8 cellular contexts compared by ENCODE assay signal in the genomic region with DNA sequence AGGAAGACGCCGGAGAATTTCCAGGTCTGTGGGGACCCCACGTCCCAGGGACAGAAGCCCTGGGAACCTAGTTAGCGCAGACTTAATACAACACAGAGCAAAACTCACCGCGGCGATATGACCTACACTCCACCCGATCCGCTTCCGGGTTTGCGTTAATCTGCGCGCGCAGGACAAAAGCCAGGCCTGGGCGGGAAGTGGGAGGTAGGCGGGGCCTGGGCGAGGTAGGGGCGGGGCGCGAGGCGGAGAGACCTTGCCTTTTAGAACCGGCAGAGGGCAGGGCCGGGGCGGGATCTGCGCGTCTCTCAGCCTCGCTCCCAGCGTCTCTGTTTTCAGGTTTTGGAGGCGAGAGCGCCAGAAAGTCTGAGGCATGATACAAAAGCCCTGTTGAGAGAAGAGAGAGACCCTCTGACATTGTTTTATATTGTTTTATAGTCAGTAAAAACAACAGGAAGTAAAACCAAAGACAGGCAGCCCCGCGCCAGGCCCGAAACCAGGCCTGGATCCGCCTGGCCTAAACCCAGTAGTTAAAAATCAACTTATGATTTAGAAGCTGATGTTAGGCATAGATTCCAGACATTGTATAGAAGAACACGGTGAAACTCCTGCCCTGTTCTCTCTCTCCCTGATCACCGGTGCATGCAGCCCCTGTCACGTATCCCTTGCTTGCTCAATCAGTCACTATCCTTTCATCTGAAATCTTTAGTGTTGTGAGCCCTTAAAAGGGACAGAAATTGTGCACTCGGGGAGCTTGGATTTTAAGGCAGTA. TPM values are rescaled to one million over a fixed set of nuclear protein-coding genes. Genes with fewer than 3 reads are reported as not detected.
DNase-seq lines count a peak whose midpoint lies in the region; ATAC-seq lines count a peak whose summit lies in the region.

A gene (minus strand): TSS at position 152 of the 769 bp plus-strand sequence. CDS start 19,150 bp downstream, outside the sequence.

- peak; percentile 93 for ATAC-seq in GM19467 (IDR thresholded peaks at IDR 0.05; ENCODE audit: unreplicated experiment)

- CTCF ChIA-PET in activated CD8-positive, alpha-beta memory T cell treated with anti-CD3 and anti-CD28 coated beads for 36 hours (lab: Charles Lee), result no interaction called here

- POLR2A ChIA-PET in activated CD8-positive, alpha-beta memory T cell treated with anti-CD3 and anti-CD28 coated beads for 36 hours (lab: Charles Lee), result no interaction called here

- DNase-seq in CMK (ENCODE audit: low read depth) (peak; percentile 92), HT-29 (ENCODE audit: low spot score) (peak; percentile 96), medulla oblongata (ENCODE audit: extremely low spot score) (peak; percentile 97)
- peak; percentile 83 for DNase-seq in NK-92 treated with Interleukin-12 subunit alpha and Interleukin-12 subunit beta, amount 100 ng/mL, for 24 hours (lab: John Stamatoyannopoulos, UW)
- peak; percentile 99 for DNase-seq in effector CD8-positive, alpha-beta T cell (lab: John Stamatoyannopoulos, UW)
- peak; percentile 100 for DNase-seq in stimulated activated CD8-positive, alpha-beta memory T cell treated with anti-CD3 and anti-CD28 coated beads, Interleukin-12 subunit alpha, Interleukin-12 subunit beta, amount 100 ng/mL, for 1 hour (ENCODE audit: low read depth)

RNA-seq across cellular contexts. Expression of the gene that starts here (rescaled TPM):
- 1.3 and 3.3 TPM in 2 replicates for total RNA-seq in HT-29 (2014; rRNA removed; shearing (Covaris generic))
- 10 to 100 TPM; 20.0 to 20.8 TPM for total RNA-seq in activated CD8-positive, alpha-beta memory T cell treated with anti-CD3 and anti-CD28 coated beads for 36 hours

Comparison
In these comparisons a context has a peak if more than half of its experiments do, and no peak if none do; other contexts are left out.
1. Peak in every context shown above with its lines: DNase-seq and ATAC-seq.